30 cellular contexts compared by ENCODE assay signal in the genomic region with DNA sequence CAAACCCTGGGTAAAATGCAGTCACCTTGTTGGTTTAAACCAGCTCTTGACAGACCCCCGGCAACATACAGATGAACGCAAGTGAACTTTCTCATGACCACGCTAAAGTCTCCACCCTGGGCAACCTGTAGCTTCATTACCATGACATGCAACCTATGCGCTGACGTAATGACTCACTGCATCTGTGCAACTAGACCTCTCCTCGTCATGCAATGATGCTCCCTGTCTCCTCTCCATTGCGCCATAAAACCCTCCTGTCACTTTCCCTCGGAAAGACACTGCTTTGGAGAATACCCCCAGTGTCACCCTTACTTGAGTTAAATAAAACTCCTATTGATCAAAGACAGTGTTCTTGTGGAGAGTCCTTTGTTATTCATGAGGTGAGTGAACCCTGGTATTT.
"Had no signal": no experiment of that assay in that cellular context is flagged by ENCODE, and none has a peak within 500 bp of the region (broad histone marks: within the 10 kb centered on the region; RNA-seq: fewer than 3 reads in every experiment).

No MANE protein-coding gene starts in this region.

- H3K27me3 Mint-ChIP-seq: activated naive CD8-positive, alpha-beta T cell had no signal

- H3K9me3 Mint-ChIP-seq: activated CD4-positive, alpha-beta memory T cell treated with anti-CD3 and anti-CD28 coated beads, Interleukin-2, amount 10 ng/mL, durations not matched to agents 7 days and 5 days; activated CD4-positive, alpha-beta T cell treated with anti-CD3 and anti-CD28 coated beads, Interleukin-2, amount 10 ng/mL, durations not matched to agents 7 days and 5 days; activated T-cell treated with anti-CD3 and anti-CD28 coated beads, Interleukin-2, amount 50 U/mL, for 24 hours; activated T-helper 17 cell treated with anti-CD3 and anti-CD28 coated beads, Interleukin-2, amount 50 U/mL, for 72 hours had no signal

- H3K4me1 ChIP-seq: foreskin keratinocyte, gastrocnemius medialis had no signal

- DNase-seq: activated CD4-positive, alpha-beta memory T cell treated with anti-CD3 and anti-CD28 coated beads, Interleukin-2, amount 10 ng/mL, durations not matched to agents 7 days and 5 days; activated CD4-positive, alpha-beta T cell treated with anti-CD3 and anti-CD28 coated beads for 1 hour; activated CD4-positive, alpha-beta T cell treated with anti-CD3 and anti-CD28 coated beads for 4 hours; activated CD4-positive, alpha-beta T cell treated with anti-CD3 and anti-CD28 coated beads, Interleukin-2, amount 10 ng/mL, durations not matched to agents 7 days and 5 days; activated CD4-positive, alpha-beta T cell treated with anti-CD3 and anti-CD28 coated beads, Interleukin-2, amount 50 U/mL, for 4 hours; activated CD8-positive, alpha-beta memory T cell treated with anti-CD3 and anti-CD28 coated beads, Interleukin-2, amount 50 U/mL, for 48 hours; activated effector memory CD4-positive, alpha-beta T cell treated with Interleukin-2 at 50 U/mL for 16 hours; activated gamma-delta T cell treated with Interleukin-2 at 50 U/mL for 16 hours; activated naive CD4-positive, alpha-beta T cell treated with anti-CD3 and anti-CD28 coated beads, Interleukin-2, amount 50 U/mL, for 16 hours; activated naive CD4-positive, alpha-beta T cell treated with Interleukin-2 at 50 U/mL for 16 hours; activated T-cell treated with anti-CD3 and anti-CD28 coated beads for 4 hours; activated T-cell treated with anti-CD3 and anti-CD28 coated beads, Interleukin-2, amount 50 U/mL, for 24 hours; amniotic stem cell; anterior cingulate cortex; brain microvascular endothelial cell; caudate nucleus; effector CD8-positive, alpha-beta T cell; foreskin keratinocyte; gastrocnemius medialis; glutamatergic neuron; heart left ventricle; T-helper 2 cell had no signal

- H3K4me3 Mint-ChIP-seq: activated CD4-positive, alpha-beta memory T cell treated with anti-CD3 and anti-CD28 coated beads, Interleukin-2, amount 10 ng/mL, durations not matched to agents 7 days and 5 days; activated CD4-positive, alpha-beta T cell treated with anti-CD3 and anti-CD28 coated beads, Interleukin-2, amount 10 ng/mL, durations not matched to agents 7 days and 5 days; activated naive CD8-positive, alpha-beta T cell; activated T-cell treated with anti-CD3 and anti-CD28 coated beads, Interleukin-2, amount 50 U/mL, for 24 hours; activated T-helper 17 cell treated with anti-CD3 and anti-CD28 coated beads, Interleukin-2, amount 50 U/mL, for 72 hours; WTC11 had no signal

- H3K27ac Mint-ChIP-seq: activated CD4-positive, alpha-beta memory T cell treated with anti-CD3 and anti-CD28 coated beads, Interleukin-2, amount 10 ng/mL, durations not matched to agents 7 days and 5 days; activated CD4-positive, alpha-beta T cell treated with anti-CD3 and anti-CD28 coated beads, Interleukin-2, amount 10 ng/mL, durations not matched to agents 7 days and 5 days; activated naive CD8-positive, alpha-beta T cell; activated T-cell treated with anti-CD3 and anti-CD28 coated beads, Interleukin-2, amount 50 U/mL, for 24 hours; activated T-helper 17 cell treated with anti-CD3 and anti-CD28 coated beads, Interleukin-2, amount 50 U/mL, for 72 hours; WTC11 had no signal

- H3K4me1 Mint-ChIP-seq: activated CD4-positive, alpha-beta memory T cell treated with anti-CD3 and anti-CD28 coated beads, Interleukin-2, amount 10 ng/mL, durations not matched to agents 7 days and 5 days; activated CD4-positive, alpha-beta T cell treated with anti-CD3 and anti-CD28 coated beads, Interleukin-2, amount 10 ng/mL, durations not matched to agents 7 days and 5 days; activated T-helper 17 cell treated with anti-CD3 and anti-CD28 coated beads, Interleukin-2, amount 50 U/mL, for 72 hours; WTC11 had no signal

- H3K4me3 ChIP-seq: gastrocnemius medialis, heart left ventricle had no signal

- H3K27ac ChIP-seq: brain microvascular endothelial cell, foreskin keratinocyte, gastrocnemius medialis, heart left ventricle, VCaP had no signal

- H3K27me3 ChIP-seq: brain microvascular endothelial cell, gastrocnemius medialis, heart left ventricle had no signal

- H3K36me3 Mint-ChIP-seq: activated naive CD8-positive, alpha-beta T cell; WTC11 had no signal

- H3K9me3 ChIP-seq: gastrocnemius medialis, heart left ventricle had no signal

- H3K36me3 ChIP-seq: brain microvascular endothelial cell, gastrocnemius medialis, heart left ventricle had no signal

- ATAC-seq: activated T-helper 17 cell treated with anti-CD3 and anti-CD28 coated beads, Interleukin-2, amount 50 U/mL, for 72 hours; esophagus mucosa; foreskin keratinocyte; gastrocnemius medialis; heart left ventricle; WTC11 had no signal

- FAIRE-seq: astrocyte, colon, endometrium had no signal
